In the genomic region with DNA sequence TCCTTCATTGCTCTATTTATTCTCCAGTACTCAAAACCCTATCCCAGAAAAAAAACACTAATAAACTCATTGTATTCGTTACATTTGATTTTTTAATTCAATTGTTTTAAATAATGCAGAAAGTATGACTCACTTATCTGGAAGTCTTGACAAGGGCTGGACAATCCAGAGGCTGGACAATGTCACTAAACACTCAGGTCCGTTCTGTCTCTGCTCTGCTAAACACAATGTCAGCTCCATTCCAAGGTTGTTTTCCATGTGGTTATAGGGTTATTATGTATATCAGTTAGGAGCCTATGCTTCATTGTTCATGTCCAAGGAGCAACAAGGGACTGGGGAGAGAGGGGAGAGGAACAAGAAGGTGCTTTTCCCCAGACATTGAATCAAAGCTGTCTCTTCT, we compare ENCODE assay signal across 24 cellular contexts.
DNase-seq lines count a peak whose midpoint lies in the region; ATAC-seq and TF ChIP-seq lines count a peak whose summit lies in the region.
"Had no signal": no experiment of that assay in that cellular context is flagged by ENCODE, and none has a peak within 500 bp of the region (broad histone marks: within the 10 kb centered on the region; RNA-seq: fewer than 3 reads in every experiment).

No MANE protein-coding gene starts in this region.

- intact Hi-C loops in right cardiac atrium (cut with DNase I), result no loop called here

- peak overlapping the region; percentile 44 for H3K27ac ChIP-seq in 22Rv1
- peak overlapping the region; percentile 68 for H3K27ac ChIP-seq in right cardiac atrium (ENCODE audit: low read length)
- H3K27ac ChIP-seq: SK-N-MC, tibial artery had no signal

- DNase-seq in M059J (ENCODE audit: low read depth), result peak; percentile 46
- peak; percentile 63 for DNase-seq in fibroblast of pulmonary artery (ENCODE audit: low read depth)
- no peak for DNase-seq in right cardiac atrium
- DNase-seq in NCI-H748 treated with DMSO at 0.1 percent for 48 hours (lab: John Stamatoyannopoulos, UW), result no peak
- DNase-seq in NCI-H345 treated with DMSO at 0.1 percent for 48 hours (lab: John Stamatoyannopoulos, UW; ENCODE audit: unreplicated experiment), result no peak
- DNase-seq: activated CD8-positive, alpha-beta T cell treated with anti-CD3 and anti-CD28 coated beads for 36 hours; activated naive CD8-positive, alpha-beta T cell treated with anti-CD3 and anti-CD28 coated beads, Interleukin-2, amount 10 ng/mL, durations not matched to agents 7 days and 5 days; CD8-positive, alpha-beta memory T cell; H9; hippocampal formation; KBM-7; midbrain; MM.1S; NCI-H2029; NCI-H82; stimulated activated CD4-positive, alpha-beta T cell treated with anti-CD3 and anti-CD28 coated beads, Interleukin-1b, Interleukin-23, amount 100 ng/mL, for 48 hours; stimulated activated CD8-positive, alpha-beta memory T cell treated with anti-CD3 and anti-CD28 coated beads, Interleukin-4, amount 100 ng/mL, for 48 hours; tibial artery had no signal

- H3K4me3 ChIP-seq in fibroblast of pulmonary artery (replicated peaks; ENCODE audit: low read depth, low read length) (no peak overlapping the region), right cardiac atrium (ENCODE audit: low read length) (no peak overlapping the region)
- H3K4me3 ChIP-seq: stomach, tibial artery had no signal

- H3K4me1 ChIP-seq in right cardiac atrium (ENCODE audit: control insufficient read depth, insufficient read depth, low read length), result peaks cover 7% of the 10 kb centered on the region

- 25% methylated on average over 2 of the region's 2 CpGs for WGBS in right cardiac atrium

- ATAC-seq in right cardiac atrium (peak; percentile 61 to 80), GM19035 (IDR thresholded peaks at IDR 0.05; ENCODE audit: unreplicated experiment) (no peak), HG03378 (IDR thresholded peaks at IDR 0.05; ENCODE audit: unreplicated experiment) (no peak)
- ATAC-seq: activated CD8-positive, alpha-beta T cell treated with anti-CD3 and anti-CD28 coated beads for 36 hours; naive thymus-derived CD4-positive, alpha-beta T cell had no signal

- no peaks in the 10 kb centered on the region for H3K27me3 ChIP-seq in right cardiac atrium (ENCODE audit: control insufficient read depth, insufficient read depth)
- H3K27me3 ChIP-seq: stomach, tibial artery had no signal

- H3K9me3 ChIP-seq in right cardiac atrium (ENCODE audit: control insufficient read depth, low read length), result no peaks in the 10 kb centered on the region
- H3K9me3 ChIP-seq: stomach, tibial artery had no signal

- no peak for TF ChIP-seq CTCF in 22Rv1 (IDR thresholded peaks at IDR 0.05)
- TF ChIP-seq CTCF in fibroblast of pulmonary artery (IDR thresholded peaks at IDR 0.05; ENCODE audit: low read length, missing control alignments), result no peak

Comparison
In these comparisons a context has a peak if more than half of its experiments do, and no peak if none do; other contexts are left out.
1. DNase-seq: peak in M059J (single experiment) and fibroblast of pulmonary artery (single experiment); none in right cardiac atrium (0 of 3), NCI-H748 treated with DMSO at 0.1 percent for 48 hours (single experiment) and NCI-H345 treated with DMSO at 0.1 percent for 48 hours (single experiment).
2. ATAC-seq: peak in right cardiac atrium (2 of 2); none in GM19035 (single experiment) and HG03378 (single experiment).